ENCODE assay signal across 8 cellular contexts in genomic region chr7:29806131-29806792, GRCh38. TPM values are rescaled to one million over a fixed set of nuclear protein-coding genes. Genes with fewer than 3 reads are reported as not detected.
DNase-seq lines count a peak whose midpoint lies in the region; TF ChIP-seq lines count a peak whose summit lies in the region.

Gene WIPF3, plus strand, starts transcription at chr7:29806508. Its CDS starts 28,217 bp downstream, at chr7:29834725.

- H3K27ac Mint-ChIP-seq in Caco-2 (ENCODE audit: unreplicated experiment) = no peak within 1 kb of the TSS

- WGBS in ectodermal cell, 2 experiments = 3 to 4% methylated on average over 77 of the region's 77 CpGs

- no peaks in the 10 kb centered on the region for H4K20me1 ChIP-seq in MM.1S (ENCODE audit: insufficient read depth, low read length)

- H3K36me3 Mint-ChIP-seq in Caco-2 (ENCODE audit: insufficient read depth, unreplicated experiment) = no peaks in the 10 kb centered on the region

- peak within 1 kb of the TSS; percentile 68 for H3K4me3 Mint-ChIP-seq in Caco-2 (ENCODE audit: unreplicated experiment)

- no peaks in the 10 kb centered on the region for H3K36me3 ChIP-seq in Caco-2 (ENCODE audit: control insufficient read depth, insufficient read depth, low read length)
- H3K36me3 ChIP-seq in MM.1S (replicated peaks; ENCODE audit: insufficient read depth, low read length) = no peaks in the 10 kb centered on the region
- H3K36me3 ChIP-seq in ectodermal cell (ENCODE audit: control insufficient read depth, insufficient read depth, low read length) = no peaks in the 10 kb centered on the region
- no peaks in the 10 kb centered on the region for H3K36me3 ChIP-seq in uterus

- TF ChIP-seq CTCF in Caco-2 (IDR thresholded peaks at IDR 0.05; ENCODE audit: insufficient read depth in 1 of 2, low read depth in 1 of 2, low read length in 1 of 2, severe bottlenecking in 1 of 2, unreplicated experiment in 1 of 2) (peak in 1 of 2 experiments; percentile 25), MM.1S (IDR thresholded peaks at IDR 0.05; ENCODE audit: low read length) (no peak), uterus (IDR thresholded peaks at IDR 0.05) (peak in 1 of 4 experiments; percentile 9)

- peaks cover 10% of the 10 kb centered on the region; the same call in 1 of the 2 replicates for H3K4me1 ChIP-seq in Caco-2
- no peaks in the 10 kb centered on the region for H3K4me1 ChIP-seq in MM.1S (ENCODE audit: low read length)
- no peaks in the 10 kb centered on the region for H3K4me1 ChIP-seq in ectodermal cell (ENCODE audit: control insufficient read depth, insufficient read depth, low read length)
- no peaks in the 10 kb centered on the region for H3K4me1 ChIP-seq in uterus

- H3K27ac ChIP-seq in MM.1S (ENCODE audit: low read length) (no peak within 1 kb of the TSS), ectodermal cell (ENCODE audit: insufficient read depth, low read depth, low read length, poor library complexity, severe bottlenecking) (no peak within 1 kb of the TSS), uterus (no peak within 1 kb of the TSS)

- H3K9ac ChIP-seq in MM.1S (ENCODE audit: low read length) = no peak within 1 kb of the TSS

- POLR2A ChIA-PET in Caco-2 (lab: Charles Lee) = interaction anchor here (0.5 kb wide), 1 partner anchor 10 kb away, joined by 4 read pairs; no protein-coding TSS in a partner anchor

- DNase-seq in Caco-2 (peak; percentile 51 to 71), MM.1S (peak; percentile 33), mucosa of gallbladder (ENCODE audit: low spot score) (no peak), uterus (no peak), NCI-H510A treated with DMSO at 0.1 percent for 48 hours (lab: John Stamatoyannopoulos, UW) (no peak), NCI-H187 (lab: John Stamatoyannopoulos, UW) (no peak)
- DNase-seq in stimulated activated CD8-positive, alpha-beta memory T cell treated with anti-CD3 and anti-CD28 coated beads, Interleukin-4, amount 100 ng/mL, for 48 hours = no peak

- H3K27me3 ChIP-seq in Caco-2 (replicated peaks; ENCODE audit: control insufficient read depth, insufficient read depth, low read length) = no peaks in the 10 kb centered on the region
- H3K27me3 ChIP-seq in MM.1S (replicated peaks; ENCODE audit: insufficient read depth, low read length) = peaks cover 6% of the 10 kb centered on the region; the same call in 1 of the 2 replicates
- H3K27me3 ChIP-seq in ectodermal cell (ENCODE audit: control insufficient read depth, insufficient read depth, low read length, poor library complexity, severe bottlenecking) = peaks cover 34% of the 10 kb centered on the region
- no peaks in the 10 kb centered on the region for H3K27me3 ChIP-seq in uterus

- no TSS peak for BruUV-seq in Caco-2 (replicated peaks; lab: Mats Ljungman, UMichigan)

- H3K9me2 ChIP-seq in MM.1S (replicated peaks; ENCODE audit: insufficient read depth, low read length) = no peaks in the 10 kb centered on the region

- peak within 1 kb of the TSS; percentile 68; the same call in 1 of the 2 replicates for H2AFZ ChIP-seq in MM.1S (ENCODE audit: low read length)

- H3K9me3 Mint-ChIP-seq in Caco-2 (ENCODE audit: unreplicated experiment) = no peaks in the 10 kb centered on the region

- no peaks in the 10 kb centered on the region for H3K79me2 ChIP-seq in MM.1S (ENCODE audit: low read length)

- peaks cover 23% of the 10 kb centered on the region for H3K27me3 Mint-ChIP-seq in Caco-2 (ENCODE audit: insufficient read depth, unreplicated experiment)

- no peaks in the 10 kb centered on the region for H3K4me1 Mint-ChIP-seq in Caco-2 (ENCODE audit: low read depth, unreplicated experiment)

- CTCF ChIA-PET in Caco-2 (lab: Charles Lee) = interaction anchor here (0.6 to 1.0 kb wide), 2 partner anchors 61 to 115 kb away, joined by 4 to 5 read pairs; no protein-coding TSS in a partner anchor

- intact Hi-C loops in Caco-2 (cut with micrococcal nuclease; ENCODE audit: unreplicated experiment) (no loop called here), uterus (cut with DNase I; ENCODE audit: low total_unique reads) (no loop called here)

- peak in 1 of 2 donors; percentile 18 for TF ChIP-seq POLR2A in uterus (IDR thresholded peaks at IDR 0.05)

- H3K4me3 ChIP-seq in Caco-2 (ENCODE audit: low read depth, low read length) (peak within 1 kb of the TSS; percentile 50), MM.1S (ENCODE audit: low read length) (peak within 1 kb of the TSS; percentile 50; the same call in 1 of the 2 replicates), ectodermal cell (ENCODE audit: insufficient read depth, low read depth, low read length) (peak within 1 kb of the TSS; percentile 66), uterus (peak within 1 kb of the TSS; percentile 10 to 61)

- H3K9me3 ChIP-seq in Caco-2 (no peaks in the 10 kb centered on the region), MM.1S (replicated peaks; ENCODE audit: insufficient read depth, low read length) (no peaks in the 10 kb centered on the region), ectodermal cell (ENCODE audit: control insufficient read depth, low read length) (no peaks in the 10 kb centered on the region), uterus (no peaks in the 10 kb centered on the region)

- H3K4me2 ChIP-seq in MM.1S (ENCODE audit: low read depth, low read length) = peak within 1 kb of the TSS; percentile 69

- no peaks in the 10 kb centered on the region for H3F3A ChIP-seq in MM.1S (ENCODE audit: insufficient read depth, low read length)

RNA-seq across cellular contexts. Expression of gene WIPF3, which starts in this region (rescaled TPM):
- total RNA-seq in Caco-2 (2022) (1.1 and 1.2 TPM in 2 replicates), mucosa of gallbladder (11.2 TPM), uterus (1 to 10 TPM in 2 of 4 donors, under 1 TPM in 2; 0.35 to 5.4 (median 2.4) TPM)
- polyA plus RNA-seq in ectodermal cell (2013, experiment 1 of 4) = 15.3 TPM
- 14.1 TPM for polyA plus RNA-seq in ectodermal cell (2013, experiment 2 of 4)
- polyA plus RNA-seq in ectodermal cell (2013, experiment 3 of 4) = 10.1 TPM
- polyA plus RNA-seq in ectodermal cell (2013, experiment 4 of 4) = 11.2 TPM

Comparison
In these comparisons a context has a peak if more than half of its experiments do, and no peak if none do; other contexts are left out.
1. DNase-seq: peak in Caco-2 (2 of 2) and MM.1S (single experiment); none in mucosa of gallbladder (single experiment), uterus (0 of 2), stimulated activated CD8-positive, alpha-beta memory T cell treated with anti-CD3 and anti-CD28 coated beads, Interleukin-4, amount 100 ng/mL, for 48 hours (single experiment), NCI-H510A treated with DMSO at 0.1 percent for 48 hours (single experiment) and NCI-H187 (0 of 2).
2. Peak in every context shown above with its lines, with median percentiles within 50 percentile points of each other: H3K4me3 ChIP-seq.